Comparison of ENCODE assay signal across 2 cellular contexts in the genomic region with DNA sequence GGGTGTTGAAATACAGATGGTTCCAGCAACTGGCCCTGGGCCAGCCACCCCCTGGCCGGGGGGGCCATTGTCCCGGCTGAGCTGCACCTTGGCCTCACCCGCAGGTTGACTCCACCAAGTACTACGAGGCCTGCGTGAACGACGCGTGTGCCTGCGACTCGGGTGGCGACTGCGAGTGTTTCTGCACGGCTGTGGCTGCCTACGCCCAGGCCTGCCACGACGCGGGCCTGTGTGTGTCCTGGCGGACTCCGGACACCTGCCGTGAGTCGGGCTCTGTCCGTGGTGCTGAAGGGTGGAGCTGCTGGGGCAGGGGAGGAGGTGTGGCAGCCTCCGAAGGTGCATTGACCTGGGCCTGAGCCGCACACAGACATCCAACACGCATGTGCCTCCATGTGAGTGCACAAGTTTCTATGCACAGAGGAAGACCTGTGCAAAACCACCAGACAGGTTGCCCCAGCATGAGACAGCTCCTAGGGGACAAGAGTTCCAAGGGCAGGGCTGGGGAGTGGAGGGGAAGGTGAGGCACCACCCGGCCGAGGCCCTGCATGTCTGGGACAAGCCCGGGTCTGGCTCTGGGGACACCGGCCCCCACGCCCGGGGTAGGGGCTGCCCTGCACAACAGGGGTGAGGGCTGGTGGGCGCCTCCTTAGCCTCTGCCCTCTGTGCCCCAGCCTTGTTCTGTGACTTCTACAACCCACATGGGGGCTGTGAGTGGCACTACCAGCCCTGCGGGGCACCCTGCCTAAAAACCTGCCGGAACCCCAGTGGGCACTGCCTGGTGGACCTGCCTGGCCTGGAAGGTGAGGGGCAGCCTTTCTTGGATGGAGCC.
TF ChIP-seq lines count a peak whose summit lies in the region.

No MANE protein-coding gene starts in this region.

TF ChIP-seq in SK-N-SH, 30 proteins besides CTCF, POLR2A, EP300 and RAD21 (continued from another document):
- no peak for TF ChIP-seq JUND (IDR thresholded peaks at IDR 0.05)
TF ChIP-seq in SK-N-SH: peak in this region for 1.

TF ChIP-seq in SK-N-SH treated with all-trans-retinoic acid at 6 μM for 48 hours, 23 proteins besides CTCF, POLR2A, EP300 and RAD21 (continued from another document):
- TF ChIP-seq, protein P1, sequence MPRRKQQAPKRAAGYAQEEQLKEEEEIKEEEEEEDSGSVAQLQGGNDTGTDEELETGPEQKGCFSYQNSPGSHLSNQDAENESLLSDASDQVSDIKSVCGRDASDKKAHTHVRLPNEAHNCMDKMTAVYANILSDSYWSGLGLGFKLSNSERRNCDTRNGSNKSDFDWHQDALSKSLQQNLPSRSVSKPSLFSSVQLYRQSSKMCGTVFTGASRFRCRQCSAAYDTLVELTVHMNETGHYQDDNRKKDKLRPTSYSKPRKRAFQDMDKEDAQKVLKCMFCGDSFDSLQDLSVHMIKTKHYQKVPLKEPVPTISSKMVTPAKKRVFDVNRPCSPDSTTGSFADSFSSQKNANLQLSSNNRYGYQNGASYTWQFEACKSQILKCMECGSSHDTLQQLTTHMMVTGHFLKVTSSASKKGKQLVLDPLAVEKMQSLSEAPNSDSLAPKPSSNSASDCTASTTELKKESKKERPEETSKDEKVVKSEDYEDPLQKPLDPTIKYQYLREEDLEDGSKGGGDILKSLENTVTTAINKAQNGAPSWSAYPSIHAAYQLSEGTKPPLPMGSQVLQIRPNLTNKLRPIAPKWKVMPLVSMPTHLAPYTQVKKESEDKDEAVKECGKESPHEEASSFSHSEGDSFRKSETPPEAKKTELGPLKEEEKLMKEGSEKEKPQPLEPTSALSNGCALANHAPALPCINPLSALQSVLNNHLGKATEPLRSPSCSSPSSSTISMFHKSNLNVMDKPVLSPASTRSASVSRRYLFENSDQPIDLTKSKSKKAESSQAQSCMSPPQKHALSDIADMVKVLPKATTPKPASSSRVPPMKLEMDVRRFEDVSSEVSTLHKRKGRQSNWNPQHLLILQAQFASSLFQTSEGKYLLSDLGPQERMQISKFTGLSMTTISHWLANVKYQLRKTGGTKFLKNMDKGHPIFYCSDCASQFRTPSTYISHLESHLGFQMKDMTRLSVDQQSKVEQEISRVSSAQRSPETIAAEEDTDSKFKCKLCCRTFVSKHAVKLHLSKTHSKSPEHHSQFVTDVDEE (CRISPR knock-in tag; IDR thresholded peaks at IDR 0.05): no peak
- TF ChIP-seq ISL1 (CRISPR knock-in tag; IDR thresholded peaks at IDR 0.05) (no peak), SNAI2 (CRISPR knock-in tag; IDR thresholded peaks at IDR 0.05) (no peak), TCF4 (CRISPR knock-in tag; IDR thresholded peaks at IDR 0.05; ENCODE audit: borderline replicate concordance) (no peak), ZFP3 (CRISPR knock-in tag; IDR thresholded peaks at IDR 0.05) (no peak), OSR1 (CRISPR knock-in tag; IDR thresholded peaks at IDR 0.05) (no peak), ARNTL (CRISPR knock-in tag; IDR thresholded peaks at IDR 0.05; ENCODE audit: borderline replicate concordance, low read depth) (no peak), PPARA (CRISPR knock-in tag; IDR thresholded peaks at IDR 0.05; ENCODE audit: borderline replicate concordance) (no peak)
- TF ChIP-seq, protein P2, sequence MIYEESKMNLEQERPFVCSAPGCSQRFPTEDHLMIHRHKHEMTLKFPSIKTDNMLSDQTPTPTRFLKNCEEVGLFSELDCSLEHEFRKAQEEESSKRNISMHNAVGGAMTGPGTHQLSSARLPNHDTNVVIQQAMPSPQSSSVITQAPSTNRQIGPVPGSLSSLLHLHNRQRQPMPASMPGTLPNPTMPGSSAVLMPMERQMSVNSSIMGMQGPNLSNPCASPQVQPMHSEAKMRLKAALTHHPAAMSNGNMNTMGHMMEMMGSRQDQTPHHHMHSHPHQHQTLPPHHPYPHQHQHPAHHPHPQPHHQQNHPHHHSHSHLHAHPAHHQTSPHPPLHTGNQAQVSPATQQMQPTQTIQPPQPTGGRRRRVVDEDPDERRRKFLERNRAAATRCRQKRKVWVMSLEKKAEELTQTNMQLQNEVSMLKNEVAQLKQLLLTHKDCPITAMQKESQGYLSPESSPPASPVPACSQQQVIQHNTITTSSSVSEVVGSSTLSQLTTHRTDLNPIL (CRISPR knock-in tag; IDR thresholded peaks at IDR 0.05; ENCODE audit: low read depth): no peak
